15 cellular contexts compared by ENCODE assay signal in genomic region chr1:17045140-17045539, GRCh38. TPM values are rescaled to one million over a fixed set of nuclear protein-coding genes. Genes with fewer than 3 reads are reported as not detected.
DNase-seq lines count a peak whose midpoint lies in the region; ATAC-seq and TF ChIP-seq lines count a peak whose summit lies in the region.
"Had no signal": no experiment of that assay in that cellular context is flagged by ENCODE, and none has a peak within 500 bp of the region (broad histone marks: within the 10 kb centered on the region; RNA-seq: fewer than 3 reads in every experiment).

No MANE protein-coding gene starts in this region.

- WGBS in sigmoid colon, 2 donors: 76 to 86% methylated on average over 5 of the region's 5 CpGs

- H3K4me3 ChIP-seq in sigmoid colon: no peak overlapping the region
- H3K4me3 ChIP-seq: smooth muscle cell had no signal

- peaks cover 19% of the 10 kb centered on the region for H3K4me1 Mint-ChIP-seq in activated CD4-positive, alpha-beta memory T cell treated with anti-CD3 and anti-CD28 coated beads, Interleukin-2, amount 10 ng/mL, durations not matched to agents 7 days and 5 days
- H3K4me1 Mint-ChIP-seq in activated CD4-positive, alpha-beta memory T cell treated with anti-CD3 and anti-CD28 coated beads for 36 hours (ENCODE audit: low read depth): peaks cover 11% of the 10 kb centered on the region
- peaks cover 12 to 20% (median 18%) of the 10 kb centered on the region in 3 donors for H3K4me1 Mint-ChIP-seq in T-cell

- peaks cover 0 to 11% (median 6%) of the 10 kb centered on the region in 4 donors for H3K4me1 ChIP-seq in sigmoid colon

- no peak for TF ChIP-seq CTCF in sigmoid colon (IDR thresholded peaks at IDR 0.05)

- H3K36me3 ChIP-seq in sigmoid colon: peaks cover 16 to 59% (median 23%) of the 10 kb centered on the region in 4 donors

- POLR2A ChIA-PET in activated CD4-positive, alpha-beta memory T cell treated with anti-CD3 and anti-CD28 coated beads, Interleukin-2, amount 10 ng/mL, durations not matched to agents 7 days and 5 days (lab: Charles Lee): interaction anchor here (1.2 to 1.6 kb wide), 2 partner anchors 84 to 140 kb away, joined by 4 to 6 read pairs; no protein-coding TSS in a partner anchor
- POLR2A ChIA-PET in activated CD4-positive, alpha-beta memory T cell treated with anti-CD3 and anti-CD28 coated beads for 36 hours (lab: Charles Lee): no interaction called here
- POLR2A ChIA-PET in T-cell (lab: Charles Lee): no interaction called here

- CTCF ChIA-PET in activated CD4-positive, alpha-beta memory T cell treated with anti-CD3 and anti-CD28 coated beads, Interleukin-2, amount 10 ng/mL, durations not matched to agents 7 days and 5 days (lab: Charles Lee): interaction anchor here (1.0 to 5.3 kb wide), 6 partner anchors 13 to 424 kb away, joined by 3 to 45 read pairs (median 10); no protein-coding TSS in a partner anchor
- CTCF ChIA-PET in activated CD4-positive, alpha-beta memory T cell treated with anti-CD3 and anti-CD28 coated beads for 36 hours (lab: Charles Lee): interaction anchor here (1.7 to 5.1 kb wide), 3 partner anchors 11 to 94 kb away, joined by 4 to 27 read pairs (median 11); no protein-coding TSS in a partner anchor
- CTCF ChIA-PET in T-cell (lab: Charles Lee): interaction anchor here in 1 of 2 donors (1.0 kb wide), 1 partner anchor 94 kb away, joined by 3 read pairs; no protein-coding TSS in a partner anchor

- peak overlapping the region in 3 of 4 donors; percentile 18 to 54 (median 19) for H3K27ac ChIP-seq in sigmoid colon
- H3K27ac ChIP-seq: epithelial cell of prostate had no signal

- H3K27me3 Mint-ChIP-seq in activated CD4-positive, alpha-beta memory T cell treated with anti-CD3 and anti-CD28 coated beads, Interleukin-2, amount 10 ng/mL, durations not matched to agents 7 days and 5 days: no peaks in the 10 kb centered on the region
- no peaks in the 10 kb centered on the region for H3K27me3 Mint-ChIP-seq in activated CD4-positive, alpha-beta memory T cell treated with anti-CD3 and anti-CD28 coated beads for 36 hours
- no peaks in the 10 kb centered on the region for H3K27me3 Mint-ChIP-seq in T-cell

- no peak for TF ChIP-seq EP300 in sigmoid colon (IDR thresholded peaks at IDR 0.05)

- TF ChIP-seq POLR2A in sigmoid colon (IDR thresholded peaks at IDR 0.05): no peak

- ATAC-seq in left ventricle myocardium superior: peak; percentile 64
- ATAC-seq in T-cell (replicated peaks in 1 of 4): no peak
- ATAC-seq in GM18498 (IDR thresholded peaks at IDR 0.05; ENCODE audit: unreplicated experiment): no peak

- intact Hi-C loops in activated CD4-positive, alpha-beta memory T cell treated with anti-CD3 and anti-CD28 coated beads for 36 hours (cut with micrococcal nuclease): no loop called here
- intact Hi-C loops in left ventricle myocardium superior (cut with micrococcal nuclease) (no loop called here), sigmoid colon (cut with DNase I) (loop anchor here (5.0 kb wide), 1 partner anchor 33 kb away; the partner anchor contains the start of gene ATP13A2)

- H3K36me3 Mint-ChIP-seq in activated CD4-positive, alpha-beta memory T cell treated with anti-CD3 and anti-CD28 coated beads, Interleukin-2, amount 10 ng/mL, durations not matched to agents 7 days and 5 days (ENCODE audit: low read depth): peaks cover 36% of the 10 kb centered on the region
- H3K36me3 Mint-ChIP-seq in activated CD4-positive, alpha-beta memory T cell treated with anti-CD3 and anti-CD28 coated beads for 36 hours: peaks cover 21% of the 10 kb centered on the region
- H3K36me3 Mint-ChIP-seq in T-cell: peaks cover 27% of the 10 kb centered on the region

- DNase-seq in activated CD4-positive, alpha-beta memory T cell treated with anti-CD3 and anti-CD28 coated beads, Interleukin-2, amount 10 ng/mL, durations not matched to agents 7 days and 5 days: no peak
- DNase-seq in activated CD4-positive, alpha-beta memory T cell treated with anti-CD3 and anti-CD28 coated beads for 36 hours: no peak
- peak; percentile 63 for DNase-seq in MV-4-11 (lab: John Stamatoyannopoulos, UW)
- no peak for DNase-seq in left ventricle myocardium superior
- no peak for DNase-seq in sigmoid colon
- no peak for DNase-seq in T-cell
- DNase-seq in hippocampal formation (lab: John Stamatoyannopoulos, UW): no peak
- DNase-seq: activated naive CD4-positive, alpha-beta T cell treated with anti-CD3 and anti-CD28 coated beads for 36 hours; KG1; NCI-H1930; NCI-H69; substantia nigra had no signal

- H3K27me3 ChIP-seq in sigmoid colon: no peaks in the 10 kb centered on the region

- H3K27ac Mint-ChIP-seq in activated CD4-positive, alpha-beta memory T cell treated with anti-CD3 and anti-CD28 coated beads, Interleukin-2, amount 10 ng/mL, durations not matched to agents 7 days and 5 days: peak overlapping the region; percentile 27
- H3K27ac Mint-ChIP-seq in activated CD4-positive, alpha-beta memory T cell treated with anti-CD3 and anti-CD28 coated beads for 36 hours: no peak overlapping the region
- no peak overlapping the region for H3K27ac Mint-ChIP-seq in T-cell
- H3K27ac Mint-ChIP-seq: activated naive CD4-positive, alpha-beta T cell treated with anti-CD3 and anti-CD28 coated beads for 36 hours had no signal

- H3K4me3 Mint-ChIP-seq in activated CD4-positive, alpha-beta memory T cell treated with anti-CD3 and anti-CD28 coated beads, Interleukin-2, amount 10 ng/mL, durations not matched to agents 7 days and 5 days: no peak overlapping the region
- no peak overlapping the region for H3K4me3 Mint-ChIP-seq in activated CD4-positive, alpha-beta memory T cell treated with anti-CD3 and anti-CD28 coated beads for 36 hours
- H3K4me3 Mint-ChIP-seq in T-cell: peak overlapping the region in 1 of 3 donors; percentile 12
- H3K4me3 Mint-ChIP-seq: activated naive CD4-positive, alpha-beta T cell treated with anti-CD3 and anti-CD28 coated beads for 36 hours had no signal

- no peaks in the 10 kb centered on the region for H3K9me3 ChIP-seq in sigmoid colon

- H3K9me3 Mint-ChIP-seq in activated CD4-positive, alpha-beta memory T cell treated with anti-CD3 and anti-CD28 coated beads, Interleukin-2, amount 10 ng/mL, durations not matched to agents 7 days and 5 days: no peaks in the 10 kb centered on the region
- no peaks in the 10 kb centered on the region for H3K9me3 Mint-ChIP-seq in activated CD4-positive, alpha-beta memory T cell treated with anti-CD3 and anti-CD28 coated beads for 36 hours
- no peaks in the 10 kb centered on the region for H3K9me3 Mint-ChIP-seq in T-cell
- H3K9me3 Mint-ChIP-seq: activated naive CD4-positive, alpha-beta T cell treated with anti-CD3 and anti-CD28 coated beads for 36 hours had no signal

RNA-seq across cellular contexts. Expression of gene SDHB, which starts 8.7 kb away (rescaled TPM):
- total RNA-seq in activated CD4-positive, alpha-beta memory T cell treated with anti-CD3 and anti-CD28 coated beads, Interleukin-2, amount 10 ng/mL, durations not matched to agents 7 days and 5 days: 10 to 100 TPM; 90.9 to 91.3 TPM
- total RNA-seq in activated CD4-positive, alpha-beta memory T cell treated with anti-CD3 and anti-CD28 coated beads for 36 hours: 100 to 1,000 TPM; 154 to 163 TPM
- total RNA-seq in left ventricle myocardium superior (438 TPM), sigmoid colon (100 to 1,000 TPM; 109 to 228 (median 141) TPM), T-cell (10 to 100 TPM; 46.2 to 61.7 (median 57.6) TPM)
- polyA plus RNA-seq in sigmoid colon: 100 to 1,000 TPM; 173 to 398 (median 274) TPM

RNA-seq across cellular contexts. Expression of gene ATP13A2, which starts 33.4 kb away (rescaled TPM):
- 10 to 100 TPM; 65.4 to 72.8 TPM for total RNA-seq in activated CD4-positive, alpha-beta memory T cell treated with anti-CD3 and anti-CD28 coated beads, Interleukin-2, amount 10 ng/mL, durations not matched to agents 7 days and 5 days
- 10 to 100 TPM; 41.8 to 45.9 TPM for total RNA-seq in activated CD4-positive, alpha-beta memory T cell treated with anti-CD3 and anti-CD28 coated beads for 36 hours
- total RNA-seq in left ventricle myocardium superior: 17.8 TPM
- 10 to 100 TPM in 3 of 4 donors, 1 to 10 TPM in 1; 8.7 to 23.8 (median 15.7) TPM for total RNA-seq in sigmoid colon
- polyA plus RNA-seq in sigmoid colon: 10 to 100 TPM in 1 of 3 donors, 1 to 10 TPM in 2; 6.6 to 47.2 (median 8.1) TPM
- total RNA-seq in T-cell: 10 to 100 TPM; 39.4 to 65.5 (median 58.2) TPM
